Comparison of ENCODE assay signal across 11 cellular contexts in the genomic region with DNA sequence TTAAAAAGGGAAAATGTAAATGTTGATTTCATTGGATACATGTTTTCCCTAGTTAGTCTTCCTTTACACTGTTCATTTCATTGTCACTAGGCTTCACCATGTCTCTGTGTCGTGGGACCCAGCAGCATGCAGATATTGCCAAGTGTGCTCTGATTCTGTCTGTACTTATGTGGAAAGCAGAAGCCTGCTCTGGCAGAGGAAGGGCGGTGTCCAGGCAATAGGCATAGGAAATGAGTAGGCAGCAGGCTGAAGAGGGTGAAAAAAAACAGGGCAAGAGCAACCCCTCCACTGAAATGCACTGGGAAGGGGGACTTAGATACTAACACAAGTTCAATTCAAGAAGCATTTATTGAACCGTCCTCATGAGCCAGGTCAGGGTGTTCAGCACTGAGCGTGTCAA.
DNase-seq lines count a peak whose midpoint lies in the region; ATAC-seq and TF ChIP-seq lines count a peak whose summit lies in the region.
"Had no signal": no experiment of that assay in that cellular context is flagged by ENCODE, and none has a peak within 500 bp of the region (broad histone marks: within the 10 kb centered on the region; RNA-seq: fewer than 3 reads in every experiment).

No MANE protein-coding gene starts in this region.

- no peaks in the 10 kb centered on the region for H3K27me3 Mint-ChIP-seq in osteocyte (ENCODE audit: unreplicated experiment)

- no peak for ATAC-seq in HG02678 (IDR thresholded peaks at IDR 0.05; ENCODE audit: unreplicated experiment)
- ATAC-seq in GM18861 (IDR thresholded peaks at IDR 0.05; ENCODE audit: unreplicated experiment): no peak

- no peak overlapping the region for H3K4me3 Mint-ChIP-seq in osteocyte (ENCODE audit: unreplicated experiment)

- H3K36me3 Mint-ChIP-seq in osteocyte (ENCODE audit: unreplicated experiment): no peaks in the 10 kb centered on the region

- DNase-seq in GDM1 (lab: John Stamatoyannopoulos, UW) (peak; percentile 77), NOMO-1 (lab: John Stamatoyannopoulos, UW; ENCODE audit: unreplicated experiment in 2 of 2) (peak; percentile 71 to 74), cardiac septum (ENCODE audit: low spot score) (peak; percentile 80), retina (peak; percentile 41), osteocyte (ENCODE audit: extremely low spot score, unreplicated experiment) (no peak)
- no peak for DNase-seq in stimulated activated CD4-positive, alpha-beta T cell treated with anti-CD3 and anti-CD28 coated beads, Interleukin-2, amount 100 ng/mL, for 24 hours
- DNase-seq: cerebellar nuclear complex, NCI-H1092 had no signal

- intact Hi-C loops in cardiac septum (cut with DNase I): loop anchor here (5.0 kb wide), 1 partner anchor 33 kb away; no protein-coding TSS in a partner anchor

- TF ChIP-seq CTCF in osteocyte (IDR thresholded peaks at IDR 0.05): no peak

- no peaks in the 10 kb centered on the region for H3K9me3 Mint-ChIP-seq in osteocyte (ENCODE audit: unreplicated experiment)
- H3K9me3 Mint-ChIP-seq: activated T-cell treated with anti-CD3 and anti-CD28 coated beads, Interleukin-2, amount 50 U/mL, for 72 hours had no signal

- H3K27ac Mint-ChIP-seq in osteocyte (ENCODE audit: unreplicated experiment): no peak overlapping the region
- H3K27ac Mint-ChIP-seq: activated T-cell treated with anti-CD3 and anti-CD28 coated beads, Interleukin-2, amount 50 U/mL, for 72 hours had no signal

- no peaks in the 10 kb centered on the region for H3K4me1 Mint-ChIP-seq in osteocyte (ENCODE audit: unreplicated experiment)

Comparison
In these comparisons a context has a peak if more than half of its experiments do, and no peak if none do; other contexts are left out.
1. DNase-seq: peak in GDM1 (single experiment), NOMO-1 (2 of 2), cardiac septum (single experiment) and retina (single experiment); none in osteocyte (single experiment) and stimulated activated CD4-positive, alpha-beta T cell treated with anti-CD3 and anti-CD28 coated beads, Interleukin-2, amount 100 ng/mL, for 24 hours (0 of 2).